In genomic region chr20:62959998-62960436, GRCh38 we compare ENCODE assay signal across 2 cellular contexts.
TF ChIP-seq lines count a peak whose summit lies in the region.

No MANE protein-coding gene starts in this region.

TF ChIP-seq in HEK293, 187 proteins besides CTCF, POLR2A, EP300 and RAD21:
- TF ChIP-seq ZNF18 (tag by site-specific recombination; IDR thresholded peaks at IDR 0.05) (0 out of 2 replicates have a peak, but pooled peaks have one; percentile 19), GLIS2 (tag by site-specific recombination; IDR thresholded peaks at IDR 0.05) (no peak), ZNF354C (tag by site-specific recombination; IDR thresholded peaks at IDR 0.05; ENCODE audit: borderline replicate concordance, low read depth) (no peak), ZNF10 (tag by site-specific recombination; IDR thresholded peaks at IDR 0.05) (no peak), ZNF664 (tag by site-specific recombination; IDR thresholded peaks at IDR 0.05) (no peak), ZNF843 (tag by site-specific recombination; IDR thresholded peaks at IDR 0.05) (no peak), ZNF394 (tag by site-specific recombination; IDR thresholded peaks at IDR 0.05; ENCODE audit: borderline replicate concordance) (no peak), ZSCAN5A (tag by site-specific recombination; IDR thresholded peaks at IDR 0.05) (no peak), KLF1 (tag by site-specific recombination; IDR thresholded peaks at IDR 0.05) (no peak), SCRT2 (tag by site-specific recombination; IDR thresholded peaks at IDR 0.05) (peak; percentile 59; the same call in 1 of the 2 replicates)

TF ChIP-seq in H1, 55 proteins besides CTCF, POLR2A, EP300 and RAD21:
- TF ChIP-seq POU5F1 (IDR thresholded peaks at IDR 0.05; ENCODE audit: low read depth, low read length) (no peak), BRCA1 (IDR thresholded peaks at IDR 0.05; ENCODE audit: low read depth, low read length) (no peak), EZH2 (IDR thresholded peaks at IDR 0.05; ENCODE audit: low read depth, low read length, severe bottlenecking) (no peak)
